8 cellular contexts compared by ENCODE assay signal in the genomic region with DNA sequence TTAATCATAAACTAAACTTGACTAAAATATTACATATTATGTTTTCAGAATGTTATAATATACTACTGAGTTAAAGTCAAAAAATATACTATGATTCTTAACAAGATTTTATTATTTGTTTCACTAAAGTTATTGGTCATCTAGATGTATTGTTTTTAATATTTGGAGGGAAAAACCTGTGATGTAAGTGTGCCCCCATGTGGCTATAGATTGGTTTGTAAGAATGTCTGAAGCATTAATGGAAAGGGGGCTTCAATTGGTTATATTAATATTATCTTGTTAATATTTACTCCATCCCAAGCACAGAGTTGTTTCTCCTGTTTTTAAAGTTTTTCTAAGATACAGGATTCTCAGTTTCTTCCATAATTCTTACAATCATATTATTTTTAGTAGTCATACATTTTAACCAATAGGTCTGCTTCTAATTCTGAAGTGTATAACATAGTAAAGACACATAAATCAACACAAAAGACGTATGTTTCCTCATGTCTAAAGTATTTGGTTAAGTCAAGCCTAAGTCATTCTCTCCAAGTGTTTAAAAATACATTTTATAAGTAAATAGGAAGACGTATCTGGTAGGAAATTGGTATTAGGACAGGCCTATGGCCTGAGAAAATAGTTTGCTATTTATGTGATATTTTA. TPM values are rescaled to one million over a fixed set of nuclear protein-coding genes. Genes with fewer than 3 reads are reported as not detected.
A peak's percentile ranks its signal among the peaks of the same experiment; 100 is the strongest.
DNase-seq lines count a peak whose midpoint lies in the region; ATAC-seq and TF ChIP-seq lines count a peak whose summit lies in the region.

No MANE protein-coding gene starts in this region.

- POLR2A ChIA-PET in HEK293 (lab: Yijun Ruan, JAX): no interaction called here

- H3K27me3 ChIP-seq in SJCRH30: no peaks in the 10 kb centered on the region

- H3K4me1 ChIP-seq in HEK293 (ENCODE audit: control insufficient read depth, insufficient read depth, low read length): no peaks in the 10 kb centered on the region
- H3K4me1 ChIP-seq in SJCRH30: no peaks in the 10 kb centered on the region

- no peak overlapping the region for H3K4me3 ChIP-seq in AG10803 (ENCODE audit: low read length)
- no peak overlapping the region for H3K4me3 ChIP-seq in HEK293 (ENCODE audit: low read depth, low read length)
- no peak overlapping the region for H3K4me3 ChIP-seq in SJCRH30

- ATAC-seq in HG03439 (IDR thresholded peaks at IDR 0.05; ENCODE audit: unreplicated experiment): no peak
- ATAC-seq in HG02588 (IDR thresholded peaks at IDR 0.05; ENCODE audit: unreplicated experiment): no peak

- CTCF ChIA-PET in HEK293 (lab: Yijun Ruan, JAX): interaction anchor here (0.6 to 0.7 kb wide), 4 partner anchors 16 to 319 kb away, joined by 3 to 4 read pairs (median 3); a partner anchor contains a TSS

- no peaks in the 10 kb centered on the region for H3K9me3 ChIP-seq in HEK293 (ENCODE audit: control insufficient read depth, insufficient read depth, low read depth, low read length)
- H3K9me3 ChIP-seq in SJCRH30 (replicated peaks): no peaks in the 10 kb centered on the region

- DNase-seq in AG10803 (ENCODE audit: low read depth): peak; percentile 20
- peak; percentile 10 to 67 for DNase-seq in SJCRH30
- DNase-seq in iris pigment epithelial cell (ENCODE audit: low read depth): peak; percentile 50
- DNase-seq in NCI-H187 (lab: John Stamatoyannopoulos, UW): no peak
- no peak for DNase-seq in mucosa of gallbladder (ENCODE audit: low spot score)

- TF ChIP-seq CTCF in AG10803 (conservative IDR thresholded peaks at IDR 0.05; ENCODE audit: low read length): peak; percentile 55
- TF ChIP-seq CTCF in HEK293 (tag by site-specific recombination; IDR thresholded peaks at IDR 0.05): no peak

- no peaks in the 10 kb centered on the region for H3K36me3 ChIP-seq in HEK293 (ENCODE audit: control insufficient read depth in 2 of 2, insufficient read depth in 1 of 2, low read length in 2 of 2)
- no peaks in the 10 kb centered on the region for H3K36me3 ChIP-seq in SJCRH30

- H3K27ac ChIP-seq in HEK293 (ENCODE audit: extremely low read depth, low read depth, low read length) (no peak overlapping the region), SJCRH30 (no peak overlapping the region)

TF ChIP-seq in HEK293, 187 proteins besides CTCF, POLR2A, EP300 and RAD21:
- peak; percentile 51 for TF ChIP-seq ZNF654 (tag by site-specific recombination; IDR thresholded peaks at IDR 0.05; ENCODE audit: low read depth)
- TF ChIP-seq, protein P1, sequence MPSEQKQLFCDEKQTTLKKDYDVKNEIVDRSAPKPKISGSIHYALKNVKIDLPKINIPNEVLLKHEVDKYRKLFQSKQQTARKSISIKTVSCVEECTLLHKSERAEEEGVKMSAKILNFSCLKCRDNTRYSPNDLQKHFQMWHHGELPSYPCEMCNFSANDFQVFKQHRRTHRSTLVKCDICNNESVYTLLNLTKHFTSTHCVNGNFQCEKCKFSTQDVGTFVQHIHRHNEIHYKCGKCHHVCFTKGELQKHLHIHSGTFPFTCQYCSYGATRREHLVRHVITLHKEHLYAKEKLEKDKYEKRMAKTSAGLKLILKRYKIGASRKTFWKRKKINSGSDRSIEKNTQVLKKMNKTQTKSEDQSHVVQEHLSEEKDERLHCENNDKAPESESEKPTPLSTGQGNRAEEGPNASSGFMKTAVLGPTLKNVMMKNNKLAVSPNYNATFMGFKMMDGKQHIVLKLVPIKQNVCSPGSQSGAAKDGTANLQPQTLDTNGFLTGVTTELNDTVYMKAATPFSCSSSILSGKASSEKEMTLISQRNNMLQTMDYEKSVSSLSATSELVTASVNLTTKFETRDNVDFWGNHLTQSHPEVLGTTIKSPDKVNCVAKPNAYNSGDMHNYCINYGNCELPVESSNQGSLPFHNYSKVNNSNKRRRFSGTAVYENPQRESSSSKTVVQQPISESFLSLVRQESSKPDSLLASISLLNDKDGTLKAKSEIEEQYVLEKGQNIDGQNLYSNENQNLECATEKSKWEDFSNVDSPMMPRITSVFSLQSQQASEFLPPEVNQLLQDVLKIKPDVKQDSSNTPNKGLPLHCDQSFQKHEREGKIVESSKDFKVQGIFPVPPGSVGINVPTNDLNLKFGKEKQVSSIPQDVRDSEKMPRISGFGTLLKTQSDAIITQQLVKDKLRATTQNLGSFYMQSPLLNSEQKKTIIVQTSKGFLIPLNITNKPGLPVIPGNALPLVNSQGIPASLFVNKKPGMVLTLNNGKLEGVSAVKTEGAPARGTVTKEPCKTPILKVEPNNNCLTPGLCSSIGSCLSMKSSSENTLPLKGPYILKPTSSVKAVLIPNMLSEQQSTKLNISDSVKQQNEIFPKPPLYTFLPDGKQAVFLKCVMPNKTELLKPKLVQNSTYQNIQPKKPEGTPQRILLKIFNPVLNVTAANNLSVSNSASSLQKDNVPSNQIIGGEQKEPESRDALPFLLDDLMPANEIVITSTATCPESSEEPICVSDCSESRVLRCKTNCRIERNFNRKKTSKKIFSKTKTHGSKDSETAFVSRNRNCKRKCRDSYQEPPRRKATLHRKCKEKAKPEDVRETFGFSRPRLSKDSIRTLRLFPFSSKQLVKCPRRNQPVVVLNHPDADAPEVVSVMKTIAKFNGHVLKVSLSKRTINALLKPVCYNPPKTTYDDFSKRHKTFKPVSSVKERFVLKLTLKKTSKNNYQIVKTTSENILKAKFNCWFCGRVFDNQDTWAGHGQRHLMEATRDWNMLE (tag by site-specific recombination; conservative IDR thresholded peaks at IDR 0.05; ENCODE audit: low read depth): no peak

RNA-seq across cellular contexts. Expression of a gene that starts 58.0 kb away (rescaled TPM):
- total RNA-seq in SJCRH30 (2014; rRNA removed; shearing (Covaris generic)): not detected in 2 replicates
- 1.2 TPM for total RNA-seq in mucosa of gallbladder

Comparison
In these comparisons a context has a peak if more than half of its experiments do, and no peak if none do; other contexts are left out.
1. DNase-seq: peak in AG10803 (single experiment), SJCRH30 (2 of 2) and iris pigment epithelial cell (single experiment); none in NCI-H187 (0 of 2) and mucosa of gallbladder (single experiment).